ENCODE assay signal across 8 cellular contexts in genomic region chr9:131277673-131278420, GRCh38. TPM values are rescaled to one million over a fixed set of nuclear protein-coding genes. Genes with fewer than 3 reads are reported as not detected.
DNase-seq lines count a peak whose midpoint lies in the region; ATAC-seq and TF ChIP-seq lines count a peak whose summit lies in the region.

No MANE protein-coding gene starts in this region.

- H3K9ac ChIP-seq in ES-I3 (ENCODE audit: low read depth, low read length) (peak overlapping the region; percentile 48; the same call in 1 of the 2 replicates), PC-3 (ENCODE audit: low read length) (no peak overlapping the region)

- H3K36me3 ChIP-seq in ES-I3 (ENCODE audit: insufficient read depth, low read length) = no peaks in the 10 kb centered on the region
- H3K36me3 ChIP-seq in PC-3 (ENCODE audit: low read depth, low read length) = no peaks in the 10 kb centered on the region

- H3K79me2 ChIP-seq in PC-3 (ENCODE audit: low read length) = no peaks in the 10 kb centered on the region

- peaks cover 20% of the 10 kb centered on the region for H3K4me1 ChIP-seq in ES-I3 (ENCODE audit: insufficient read depth, low read length)
- no peaks in the 10 kb centered on the region for H3K4me1 ChIP-seq in PC-3 (ENCODE audit: insufficient read depth, low read length)

- peaks cover 18% of the 10 kb centered on the region for H3K27me3 ChIP-seq in PC-3 (ENCODE audit: low read length)

- DNase-seq in PC-3 = peak; percentile 61
- DNase-seq in activated T-cell treated with anti-CD3 and anti-CD28 coated beads, Interleukin-2, amount 50 U/mL, for 48 hours = peak; percentile 76 to 81
- peak; percentile 78 for DNase-seq in mucosa of gallbladder (ENCODE audit: low spot score)
- peak; percentile 49 to 71 (median 60) for DNase-seq in stimulated activated naive CD4-positive, alpha-beta T cell (lab: John Stamatoyannopoulos, UW)

- H3K27ac ChIP-seq in PC-3 (ENCODE audit: low read length) = no peak overlapping the region

- BruUV-seq in PC-3 (replicated peaks; lab: Mats Ljungman, UMichigan) = no TSS peak

- no peak for TF ChIP-seq RAD21 in Ishikawa (IDR thresholded peaks at IDR 0.05; ENCODE audit: low read depth)

- peak overlapping the region; percentile 78 for H3K4me2 ChIP-seq in PC-3 (ENCODE audit: low read length)

- no peak for TF ChIP-seq EP300 in Ishikawa (IDR thresholded peaks at IDR 0.05; ENCODE audit: borderline replicate concordance)

- H2AFZ ChIP-seq in PC-3 (ENCODE audit: low read length) = peak overlapping the region; percentile 42; the same call in 1 of the 2 replicates

- TF ChIP-seq CTCF in PC-3 (conservative IDR thresholded peaks at IDR 0.05; ENCODE audit: low read depth, low read length) = no peak

- intact Hi-C loops in PC-3 (cut with micrococcal nuclease) = no loop called here

- H3K9me3 ChIP-seq in ES-I3 (ENCODE audit: control insufficient read depth, insufficient read depth, low read length) = no peaks in the 10 kb centered on the region
- no peaks in the 10 kb centered on the region for H3K9me3 ChIP-seq in PC-3 (ENCODE audit: low read length)

- ATAC-seq in PC-3 (peak; percentile 88), esophagus mucosa (peak; percentile 43), HG03095 (IDR thresholded peaks at IDR 0.05; ENCODE audit: unreplicated experiment) (no peak)

- no peaks in the 10 kb centered on the region for H3K9me2 ChIP-seq in PC-3 (replicated peaks; ENCODE audit: low read length)

- peak overlapping the region; percentile 60 for H3K4me3 ChIP-seq in PC-3 (ENCODE audit: low read length)

- no peaks in the 10 kb centered on the region for H4K20me1 ChIP-seq in PC-3 (ENCODE audit: low read length)

- CTCF ChIA-PET in PC-3 (lab: Charles Lee) = no interaction called here

- H3F3A ChIP-seq in PC-3 (ENCODE audit: low read length, unreplicated experiment) = no peaks in the 10 kb centered on the region

- POLR2A ChIA-PET in PC-3 (lab: Charles Lee; ENCODE audit: unreplicated experiment) = no interaction called here

TF ChIP-seq in Ishikawa, 13 proteins besides CTCF, POLR2A, EP300 and RAD21:
- peak; percentile 65; the same call in 1 of the 2 replicates for TF ChIP-seq CREB1 (IDR thresholded peaks at IDR 0.05; ENCODE audit: low read depth)
- no peak for TF ChIP-seq TEAD4 (IDR thresholded peaks at IDR 0.05)
- no peak for TF ChIP-seq TCF12 (IDR thresholded peaks at IDR 0.05; ENCODE audit: low read depth)
- TF ChIP-seq, protein P1, sequence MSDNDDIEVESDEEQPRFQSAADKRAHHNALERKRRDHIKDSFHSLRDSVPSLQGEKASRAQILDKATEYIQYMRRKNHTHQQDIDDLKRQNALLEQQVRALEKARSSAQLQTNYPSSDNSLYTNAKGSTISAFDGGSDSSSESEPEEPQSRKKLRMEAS (IDR thresholded peaks at IDR 0.05) = no peak
- TF ChIP-seq YY1 (IDR thresholded peaks at IDR 0.05; ENCODE audit: low read depth) = peak; percentile 48; the same call in 1 of the 2 replicates

RNA-seq across cellular contexts. Expression of gene FAM78A, which starts 1.5 kb away (rescaled TPM):
- total RNA-seq in PC-3 (2014; rRNA removed) (0.07 and 0.40 TPM in 2 replicates), esophagus mucosa (0.72 TPM), mucosa of gallbladder (7.5 TPM)

RNA-seq across cellular contexts. Expression of gene PLPP7, which starts 11.7 kb away (rescaled TPM):
- total RNA-seq in PC-3 (2014; rRNA removed) (0.98 TPM in 1 of 2 replicates, not detected in the other), esophagus mucosa (0.28 TPM), mucosa of gallbladder (7.2 TPM)
